In the genomic region with DNA sequence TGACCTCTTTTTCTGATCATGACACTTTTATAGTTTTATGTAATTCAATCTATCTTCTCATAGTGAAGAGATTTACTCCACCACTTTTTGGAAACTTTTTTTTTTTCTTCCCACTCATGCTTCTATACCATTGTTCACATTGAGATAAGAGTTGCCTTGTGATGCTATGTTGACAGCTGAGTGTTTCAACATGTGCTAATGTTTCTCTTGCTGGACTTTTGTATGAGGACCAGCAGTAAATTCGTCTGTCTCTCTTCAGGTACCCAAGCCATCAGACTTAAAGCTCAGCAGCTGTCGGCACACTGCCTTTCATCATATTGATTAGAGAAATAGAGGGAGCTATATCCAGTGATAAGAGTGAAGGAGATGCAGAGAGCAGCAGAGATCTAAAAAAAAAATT, we compare ENCODE assay signal across 1 cellular context.
TF ChIP-seq lines count a peak whose summit lies in the region.

No MANE protein-coding gene starts in this region.

TF ChIP-seq in K562, 482 proteins besides CTCF, POLR2A, EP300 and RAD21 (continued from another document):
- TF ChIP-seq MNT (conservative IDR thresholded peaks at IDR 0.05) (0 out of 4 replicates have a peak, but pooled peaks have one; percentile 35 to 36), ZZZ3 (IDR thresholded peaks at IDR 0.05) (no peak), HEY1 (CRISPR knock-in tag; IDR thresholded peaks at IDR 0.05; ENCODE audit: borderline replicate concordance) (no peak), ZNF184 (CRISPR knock-in tag; IDR thresholded peaks at IDR 0.05) (no peak), ZFPM2 (CRISPR knock-in tag; IDR thresholded peaks at IDR 0.05) (no peak), FOXK2 (conservative IDR thresholded peaks at IDR 0.05 in 1 of 2, IDR thresholded peaks at IDR 0.05 in 1 of 2; ENCODE audit: low read depth in 2 of 2) (peak in 1 of 2 experiments; percentile 61; a peak in 1 of 4 replicates), RBBP5 (IDR thresholded peaks at IDR 0.05; ENCODE audit: borderline replicate concordance, insufficient read depth, low read length, poor library complexity, severe bottlenecking) (no peak), XRCC4 (IDR thresholded peaks at IDR 0.05; ENCODE audit: extremely low read depth, insufficient read depth, insufficient read length) (no peak), BMI1 (IDR thresholded peaks at IDR 0.05; ENCODE audit: low read length) (no peak), RERE (CRISPR knock-in tag; IDR thresholded peaks at IDR 0.05; ENCODE audit: borderline replicate concordance) (no peak), HDAC6 (IDR thresholded peaks at IDR 0.05; ENCODE audit: low read depth, low read length) (no peak), MEIS2 (IDR thresholded peaks at IDR 0.05; ENCODE audit: partially characterized antibody) (peak; percentile 26), NKRF (IDR thresholded peaks at IDR 0.05; ENCODE audit: borderline replicate concordance) (no peak), ZNF217 (CRISPR knock-in tag; IDR thresholded peaks at IDR 0.05) (no peak), CEBPB (tag; IDR thresholded peaks at IDR 0.05) (peak; percentile 18; the same call in 1 of the 2 replicates), COPS2 (conservative IDR thresholded peaks at IDR 0.05) (no peak)
- TF ChIP-seq, protein P1, sequence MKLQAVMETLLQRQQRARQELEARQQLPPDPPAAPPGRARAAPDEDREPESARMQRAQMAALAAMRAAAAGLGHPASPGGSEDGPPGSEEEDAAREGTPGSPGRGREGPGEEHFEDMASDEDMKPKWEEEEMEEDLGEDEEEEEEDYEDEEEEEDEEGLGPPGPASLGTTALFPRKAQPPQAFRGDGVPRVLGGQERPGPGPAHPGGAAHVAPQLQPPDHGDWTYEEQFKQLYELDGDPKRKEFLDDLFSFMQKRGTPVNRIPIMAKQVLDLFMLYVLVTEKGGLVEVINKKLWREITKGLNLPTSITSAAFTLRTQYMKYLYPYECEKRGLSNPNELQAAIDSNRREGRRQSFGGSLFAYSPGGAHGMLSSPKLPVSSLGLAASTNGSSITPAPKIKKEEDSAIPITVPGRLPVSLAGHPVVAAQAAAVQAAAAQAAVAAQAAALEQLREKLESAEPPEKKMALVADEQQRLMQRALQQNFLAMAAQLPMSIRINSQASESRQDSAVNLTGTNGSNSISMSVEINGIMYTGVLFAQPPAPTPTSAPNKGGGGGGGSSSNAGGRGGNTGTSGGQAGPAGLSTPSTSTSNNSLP (IDR thresholded peaks at IDR 0.05; ENCODE audit: borderline replicate concordance, low read depth, low read length) = no peak
- TF ChIP-seq, protein P2, sequence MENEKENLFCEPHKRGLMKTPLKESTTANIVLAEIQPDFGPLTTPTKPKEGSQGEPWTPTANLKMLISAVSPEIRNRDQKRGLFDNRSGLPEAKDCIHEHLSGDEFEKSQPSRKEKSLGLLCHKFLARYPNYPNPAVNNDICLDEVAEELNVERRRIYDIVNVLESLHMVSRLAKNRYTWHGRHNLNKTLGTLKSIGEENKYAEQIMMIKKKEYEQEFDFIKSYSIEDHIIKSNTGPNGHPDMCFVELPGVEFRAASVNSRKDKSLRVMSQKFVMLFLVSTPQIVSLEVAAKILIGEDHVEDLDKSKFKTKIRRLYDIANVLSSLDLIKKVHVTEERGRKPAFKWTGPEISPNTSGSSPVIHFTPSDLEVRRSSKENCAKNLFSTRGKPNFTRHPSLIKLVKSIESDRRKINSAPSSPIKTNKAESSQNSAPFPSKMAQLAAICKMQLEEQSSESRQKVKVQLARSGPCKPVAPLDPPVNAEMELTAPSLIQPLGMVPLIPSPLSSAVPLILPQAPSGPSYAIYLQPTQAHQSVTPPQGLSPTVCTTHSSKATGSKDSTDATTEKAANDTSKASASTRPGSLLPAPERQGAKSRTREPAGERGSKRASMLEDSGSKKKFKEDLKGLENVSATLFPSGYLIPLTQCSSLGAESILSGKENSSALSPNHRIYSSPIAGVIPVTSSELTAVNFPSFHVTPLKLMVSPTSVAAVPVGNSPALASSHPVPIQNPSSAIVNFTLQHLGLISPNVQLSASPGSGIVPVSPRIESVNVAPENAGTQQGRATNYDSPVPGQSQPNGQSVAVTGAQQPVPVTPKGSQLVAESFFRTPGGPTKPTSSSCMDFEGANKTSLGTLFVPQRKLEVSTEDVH (IDR thresholded peaks at IDR 0.05; ENCODE audit: low read depth, partially characterized antibody) = no peak
- TF ChIP-seq, protein P3, sequence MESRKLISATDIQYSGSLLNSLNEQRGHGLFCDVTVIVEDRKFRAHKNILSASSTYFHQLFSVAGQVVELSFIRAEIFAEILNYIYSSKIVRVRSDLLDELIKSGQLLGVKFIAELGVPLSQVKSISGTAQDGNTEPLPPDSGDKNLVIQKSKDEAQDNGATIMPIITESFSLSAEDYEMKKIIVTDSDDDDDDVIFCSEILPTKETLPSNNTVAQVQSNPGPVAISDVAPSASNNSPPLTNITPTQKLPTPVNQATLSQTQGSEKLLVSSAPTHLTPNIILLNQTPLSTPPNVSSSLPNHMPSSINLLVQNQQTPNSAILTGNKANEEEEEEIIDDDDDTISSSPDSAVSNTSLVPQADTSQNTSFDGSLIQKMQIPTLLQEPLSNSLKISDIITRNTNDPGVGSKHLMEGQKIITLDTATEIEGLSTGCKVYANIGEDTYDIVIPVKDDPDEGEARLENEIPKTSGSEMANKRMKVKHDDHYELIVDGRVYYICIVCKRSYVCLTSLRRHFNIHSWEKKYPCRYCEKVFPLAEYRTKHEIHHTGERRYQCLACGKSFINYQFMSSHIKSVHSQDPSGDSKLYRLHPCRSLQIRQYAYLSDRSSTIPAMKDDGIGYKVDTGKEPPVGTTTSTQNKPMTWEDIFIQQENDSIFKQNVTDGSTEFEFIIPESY (CRISPR knock-in tag; IDR thresholded peaks at IDR 0.05) = no peak
- TF ChIP-seq, protein P4, sequence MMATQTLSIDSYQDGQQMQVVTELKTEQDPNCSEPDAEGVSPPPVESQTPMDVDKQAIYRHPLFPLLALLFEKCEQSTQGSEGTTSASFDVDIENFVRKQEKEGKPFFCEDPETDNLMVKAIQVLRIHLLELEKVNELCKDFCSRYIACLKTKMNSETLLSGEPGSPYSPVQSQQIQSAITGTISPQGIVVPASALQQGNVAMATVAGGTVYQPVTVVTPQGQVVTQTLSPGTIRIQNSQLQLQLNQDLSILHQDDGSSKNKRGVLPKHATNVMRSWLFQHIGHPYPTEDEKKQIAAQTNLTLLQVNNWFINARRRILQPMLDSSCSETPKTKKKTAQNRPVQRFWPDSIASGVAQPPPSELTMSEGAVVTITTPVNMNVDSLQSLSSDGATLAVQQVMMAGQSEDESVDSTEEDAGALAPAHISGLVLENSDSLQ (IDR thresholded peaks at IDR 0.05) = peak; percentile 20; the same call in 1 of the 2 replicates
- TF ChIP-seq, protein P5, sequence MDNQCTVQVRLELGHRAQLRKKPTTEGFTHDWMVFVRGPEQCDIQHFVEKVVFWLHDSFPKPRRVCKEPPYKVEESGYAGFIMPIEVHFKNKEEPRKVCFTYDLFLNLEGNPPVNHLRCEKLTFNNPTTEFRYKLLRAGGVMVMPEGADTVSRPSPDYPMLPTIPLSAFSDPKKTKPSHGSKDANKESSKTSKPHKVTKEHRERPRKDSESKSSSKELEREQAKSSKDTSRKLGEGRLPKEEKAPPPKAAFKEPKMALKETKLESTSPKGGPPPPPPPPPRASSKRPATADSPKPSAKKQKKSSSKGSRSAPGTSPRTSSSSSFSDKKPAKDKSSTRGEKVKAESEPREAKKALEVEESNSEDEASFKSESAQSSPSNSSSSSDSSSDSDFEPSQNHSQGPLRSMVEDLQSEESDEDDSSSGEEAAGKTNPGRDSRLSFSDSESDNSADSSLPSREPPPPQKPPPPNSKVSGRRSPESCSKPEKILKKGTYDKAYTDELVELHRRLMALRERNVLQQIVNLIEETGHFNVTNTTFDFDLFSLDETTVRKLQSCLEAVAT (IDR thresholded peaks at IDR 0.05) = no peak
